ENCODE assay signal across 22 cellular contexts in the genomic region with DNA sequence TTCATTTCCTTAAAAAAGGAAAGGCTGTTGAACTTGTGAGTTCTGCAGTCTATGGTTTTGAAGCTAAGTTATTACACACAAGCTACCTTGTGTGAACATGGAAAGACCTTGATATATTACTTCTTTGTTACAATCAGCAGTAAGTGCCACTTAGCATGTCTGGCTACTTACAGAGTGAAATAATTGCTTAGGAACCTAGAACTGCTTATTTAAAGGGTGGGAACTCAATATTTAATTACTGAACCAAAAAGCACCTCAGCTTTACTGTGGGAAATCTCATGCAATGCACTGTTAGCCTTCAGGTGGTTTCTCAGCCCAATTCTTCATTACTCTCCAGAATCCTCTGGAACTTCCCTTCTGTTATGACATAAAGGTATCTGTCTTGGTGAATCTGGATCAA. TPM values are rescaled to one million over a fixed set of nuclear protein-coding genes. Genes with fewer than 3 reads are reported as not detected.
A peak's percentile ranks its signal among the peaks of the same experiment; 100 is the strongest.
DNase-seq lines count a peak whose midpoint lies in the region; ATAC-seq and TF ChIP-seq lines count a peak whose summit lies in the region.
"Had no signal": no experiment of that assay in that cellular context is flagged by ENCODE, and none has a peak within 500 bp of the region (broad histone marks: within the 10 kb centered on the region; RNA-seq: fewer than 3 reads in every experiment).

No MANE protein-coding gene starts in this region.

- H3K36me3 ChIP-seq in breast epithelium (no peaks in the 10 kb centered on the region), left lung (peaks cover 0 to under 1% of the 10 kb centered on the region in 2 donors), thyroid gland (no peaks in the 10 kb centered on the region)

- no peak overlapping the region for H3K4me3 Mint-ChIP-seq in natural killer cell
- H3K4me3 Mint-ChIP-seq: CD14-positive monocyte, nephron, WTC11 had no signal

- H3K27me3 ChIP-seq in breast epithelium (no peaks in the 10 kb centered on the region), left lung (peaks cover 0 to 7% of the 10 kb centered on the region in 2 donors), thyroid gland (no peaks in the 10 kb centered on the region)
- H3K27me3 ChIP-seq: dorsolateral prefrontal cortex, tibial artery had no signal

- no peak overlapping the region for H3K4me3 ChIP-seq in breast epithelium
- no peak overlapping the region for H3K4me3 ChIP-seq in left lung
- no peak overlapping the region for H3K4me3 ChIP-seq in thyroid gland (replicated peaks in 1 of 3)
- H3K4me3 ChIP-seq: dorsolateral prefrontal cortex, tibial artery had no signal

- H3K4me1 Mint-ChIP-seq in natural killer cell: no peaks in the 10 kb centered on the region
- H3K4me1 Mint-ChIP-seq: nephron had no signal

- no peak overlapping the region for H3K27ac Mint-ChIP-seq in natural killer cell
- H3K27ac Mint-ChIP-seq: CD14-positive monocyte, nephron, WTC11 had no signal

- H3K9me3 ChIP-seq in breast epithelium (no peaks in the 10 kb centered on the region), left lung (no peaks in the 10 kb centered on the region), thyroid gland (no peaks in the 10 kb centered on the region)
- H3K9me3 ChIP-seq: tibial artery had no signal

- TF ChIP-seq POLR2A in breast epithelium (IDR thresholded peaks at IDR 0.05) (no peak), thyroid gland (IDR thresholded peaks at IDR 0.05) (no peak)

- no peaks in the 10 kb centered on the region for H3K9me3 Mint-ChIP-seq in natural killer cell
- H3K9me3 Mint-ChIP-seq: nephron, WTC11 had no signal

- TF ChIP-seq CTCF in breast epithelium (IDR thresholded peaks at IDR 0.05): no peak
- TF ChIP-seq CTCF in left lung (IDR thresholded peaks at IDR 0.05): no peak
- no peak for TF ChIP-seq CTCF in natural killer cell (IDR thresholded peaks at IDR 0.05)
- TF ChIP-seq CTCF in thyroid gland (IDR thresholded peaks at IDR 0.05): no peak

- no peaks in the 10 kb centered on the region for H3K36me3 Mint-ChIP-seq in natural killer cell
- H3K36me3 Mint-ChIP-seq: CD14-positive monocyte had no signal

- no peaks in the 10 kb centered on the region for H3K4me1 ChIP-seq in breast epithelium
- no peaks in the 10 kb centered on the region for H3K4me1 ChIP-seq in left lung
- H3K4me1 ChIP-seq in thyroid gland: peaks cover 0 to 9% of the 10 kb centered on the region in 2 donors
- H3K4me1 ChIP-seq: parathyroid adenoma had no signal

- DNase-seq in DMS79 treated with DMSO at 0.1 percent for 48 hours (lab: John Stamatoyannopoulos, UW) (peak; percentile 37), NCI-H1436 treated with DMSO at 0.1 percent for 48 hours (lab: John Stamatoyannopoulos, UW) (peak; percentile 59), breast epithelium (ENCODE audit: low spot score in 2 of 2) (no peak), left lung (no peak), NCI-H446 treated with DMSO at 0.1 percent for 48 hours (lab: John Stamatoyannopoulos, UW) (no peak), epidermal melanocyte (ENCODE audit: insufficient read length, low spot score) (no peak), natural killer cell (no peak), thyroid gland (no peak)
- DNase-seq: activated CD4-positive, alpha-beta T cell treated with anti-CD3 and anti-CD28 coated beads, Interleukin-2, amount 50 U/mL, for 48 hours; caudate nucleus; dorsolateral prefrontal cortex; GDM1; left colon; NCI-H1092 treated with DMSO at 0.1 percent for 48 hours; NCI-H345; stimulated activated naive CD4-positive, alpha-beta T cell; T-helper 9 cell; tibial artery had no signal

- H3K27ac ChIP-seq in breast epithelium (peak overlapping the region; percentile 13 to 77), left lung (peak overlapping the region in 1 of 2 donors; percentile 13), thyroid gland (no peak overlapping the region)
- H3K27ac ChIP-seq: dorsolateral prefrontal cortex, parathyroid adenoma, tibial artery had no signal

- intact Hi-C loops in breast epithelium (cut with DNase I; ENCODE audit: low total_unique reads): no loop called here
- intact Hi-C loops in left lung (cut with DNase I): no loop called here
- intact Hi-C loops in natural killer cell (cut with micrococcal nuclease): no loop called here
- intact Hi-C loops in thyroid gland (cut with DNase I): no loop called here

- peaks cover 22 to 67% of the 10 kb centered on the region in 2 donors for H3K27me3 Mint-ChIP-seq in natural killer cell (ENCODE audit: low read depth in 2 of 2)

- peak; percentile 58 for ATAC-seq in left lung
- no peak for ATAC-seq in natural killer cell
- ATAC-seq: WTC11 had no signal

RNA-seq across cellular contexts. Expression of a gene that starts 17.9 kb away (rescaled TPM):
- total RNA-seq in breast epithelium (100 to 1,000 TPM in 1 of 3 donors, 10 to 100 TPM in 2; 62.9 to 176 (median 82.3) TPM), left lung (10 to 100 TPM; 31.4 to 64.9 TPM), natural killer cell (1 to 10 TPM in 1 of 3 donors, under 1 TPM in 1, not detected in 1; 0.05 to 1.6 TPM), thyroid gland (10 to 100 TPM; 26.4 to 47.8 (median 31.2) TPM)

Comparison
In these comparisons a context has a peak if more than half of its experiments do, and no peak if none do; other contexts are left out.
1. DNase-seq: peak in DMS79 treated with DMSO at 0.1 percent for 48 hours (single experiment) and NCI-H1436 treated with DMSO at 0.1 percent for 48 hours (single experiment); none in breast epithelium (0 of 2), left lung (0 of 2), NCI-H446 treated with DMSO at 0.1 percent for 48 hours (single experiment), epidermal melanocyte (single experiment), natural killer cell (single experiment) and thyroid gland (0 of 2).
2. H3K27ac ChIP-seq: peak in breast epithelium (2 of 2); none in thyroid gland (0 of 3).
3. RNA of a gene that starts 17.9 kb away (total RNA-seq): 62.9 to 176 TPM in breast epithelium, 31.4 to 64.9 TPM in left lung and 26.4 to 47.8 TPM in thyroid gland; 0.05 to 1.6 TPM in natural killer cell; every median in the first group is over 10 times any median in the second.